In the genomic region with DNA sequence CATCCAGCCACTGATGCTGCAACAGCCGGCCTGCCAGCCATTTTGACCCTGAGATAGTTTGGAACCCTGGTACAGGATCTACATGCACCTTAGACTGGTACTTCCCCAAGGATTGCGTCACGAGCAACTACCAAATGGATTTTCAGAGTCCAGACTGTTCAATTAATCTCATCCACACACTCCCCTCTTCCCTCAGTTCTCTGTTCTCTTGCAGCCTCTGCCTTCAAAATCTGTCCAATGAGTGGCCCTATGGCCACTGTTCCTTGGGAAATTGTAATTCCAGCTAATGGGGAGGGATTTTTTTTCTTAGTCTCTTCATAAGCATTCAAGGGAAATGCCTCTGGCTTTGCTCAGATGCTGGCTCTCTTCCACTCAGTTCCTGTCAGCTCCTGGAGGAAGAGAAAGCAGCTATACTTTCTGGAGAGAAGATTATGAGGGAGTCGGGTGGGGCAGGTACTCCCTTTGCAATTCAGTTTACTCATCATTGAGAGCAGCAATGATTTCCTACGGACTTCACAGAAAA, we compare ENCODE assay signal across 12 cellular contexts. TPM values are rescaled to one million over a fixed set of nuclear protein-coding genes. Genes with fewer than 3 reads are reported as not detected.
DNase-seq lines count a peak whose midpoint lies in the region; ATAC-seq and TF ChIP-seq lines count a peak whose summit lies in the region.
"Had no signal": no experiment of that assay in that cellular context is flagged by ENCODE, and none has a peak within 500 bp of the region (broad histone marks: within the 10 kb centered on the region; RNA-seq: fewer than 3 reads in every experiment).

No MANE protein-coding gene starts in this region.

- no peak for ATAC-seq in CD4-positive, alpha-beta T cell (ENCODE audit: poor library complexity)
- no peak for ATAC-seq in GM18867 (IDR thresholded peaks at IDR 0.05; ENCODE audit: unreplicated experiment)
- no peak for ATAC-seq in left lobe of liver

- H3K9me3 Mint-ChIP-seq in osteocyte (ENCODE audit: unreplicated experiment) = no peaks in the 10 kb centered on the region
- peaks cover 7% of the 10 kb centered on the region for H3K9me3 Mint-ChIP-seq in CD4-positive, alpha-beta T cell
- peaks cover 2% of the 10 kb centered on the region for H3K9me3 Mint-ChIP-seq in glutamatergic neuron (ENCODE audit: unreplicated experiment)

- H3K4me1 Mint-ChIP-seq in osteocyte (ENCODE audit: unreplicated experiment) (peaks cover 20% of the 10 kb centered on the region), glutamatergic neuron (ENCODE audit: low read depth, unreplicated experiment) (no peaks in the 10 kb centered on the region)
- no peaks in the 10 kb centered on the region for H3K4me1 Mint-ChIP-seq in CD4-positive, alpha-beta T cell (ENCODE audit: low read depth)

- H3K4me1 ChIP-seq in SJSA1 (replicated peaks) = peaks cover 46% of the 10 kb centered on the region
- H3K4me1 ChIP-seq: BLaER1 treated with 17β-estradiol and CSF1 and Interleukin-3, amounts not matched to agents 10 nM and 100 nM had no signal

- H3K27ac Mint-ChIP-seq in osteocyte (ENCODE audit: unreplicated experiment) (peak overlapping the region; percentile 24), glutamatergic neuron (ENCODE audit: unreplicated experiment) (no peak overlapping the region)
- no peak overlapping the region for H3K27ac Mint-ChIP-seq in CD4-positive, alpha-beta T cell

- no peaks in the 10 kb centered on the region for H3K36me3 ChIP-seq in SJSA1
- H3K36me3 ChIP-seq: BLaER1 treated with 17β-estradiol and CSF1 and Interleukin-3, amounts not matched to agents 10 nM and 100 nM had no signal

- CTCF ChIA-PET in AG04450 (lab: Charles Lee) = interaction anchor here (0.7 kb wide), 1 partner anchor 30 kb away, joined by 3 read pairs; no protein-coding TSS in a partner anchor
- CTCF ChIA-PET in CD4-positive, alpha-beta T cell (lab: Charles Lee) = no interaction called here

- no peak for TF ChIP-seq CTCF in AG04450 (IDR thresholded peaks at IDR 0.05; ENCODE audit: low read depth, low read length)
- no peak for TF ChIP-seq CTCF in osteocyte (IDR thresholded peaks at IDR 0.05)
- TF ChIP-seq CTCF in CD4-positive, alpha-beta T cell (IDR thresholded peaks at IDR 0.05) = no peak
- no peak for TF ChIP-seq CTCF in glutamatergic neuron (IDR thresholded peaks at IDR 0.05; ENCODE audit: partially characterized antibody, unreplicated experiment)

- H3K27me3 ChIP-seq in AG04450 (ENCODE audit: control insufficient read depth, insufficient read depth, low read length) (no peaks in the 10 kb centered on the region), SJSA1 (replicated peaks) (no peaks in the 10 kb centered on the region)
- H3K27me3 ChIP-seq in CD4-positive, alpha-beta T cell (ENCODE audit: control insufficient read depth, insufficient read depth, low read length) = no peaks in the 10 kb centered on the region
- H3K27me3 ChIP-seq: BLaER1 treated with 17β-estradiol and CSF1 and Interleukin-3, amounts not matched to agents 10 nM and 100 nM had no signal

- peak overlapping the region; percentile 89 for H3K27ac ChIP-seq in AG04450 (ENCODE audit: low read depth, low read length)
- peak overlapping the region; percentile 78 for H3K27ac ChIP-seq in SJSA1
- no peak overlapping the region for H3K27ac ChIP-seq in CD4-positive, alpha-beta T cell (ENCODE audit: low read depth, low read length)
- H3K27ac ChIP-seq: BLaER1 treated with 17β-estradiol and CSF1 and Interleukin-3, amounts not matched to agents 10 nM and 100 nM had no signal

- H3K36me3 Mint-ChIP-seq in osteocyte (ENCODE audit: unreplicated experiment) (no peaks in the 10 kb centered on the region), glutamatergic neuron (ENCODE audit: unreplicated experiment) (no peaks in the 10 kb centered on the region)
- H3K36me3 Mint-ChIP-seq in CD4-positive, alpha-beta T cell (ENCODE audit: low read depth) = no peaks in the 10 kb centered on the region

- DNase-seq in AG04450 (ENCODE audit: low read depth, low spot score) = peak; percentile 87
- DNase-seq in SJSA1 (ENCODE audit: low read depth in 1 of 2, low spot score in 2 of 2) = peak; percentile 84 to 89
- DNase-seq in fibroblast of peridontal ligament (ENCODE audit: extremely low read depth) = peak; percentile 95
- DNase-seq in osteocyte (ENCODE audit: extremely low spot score, unreplicated experiment) = no peak
- no peak for DNase-seq in CD4-positive, alpha-beta T cell
- DNase-seq in glutamatergic neuron = no peak
- DNase-seq in left lobe of liver (ENCODE audit: low spot score) = no peak
- DNase-seq: activated T-cell treated with anti-CD3 and anti-CD28 coated beads, Interleukin-2, amount 50 U/mL, for 1 hour; erythroblast had no signal

- intact Hi-C loops in CD4-positive, alpha-beta T cell (cut with DNase I, micrococcal nuclease) = no loop called here

- H3K9me3 ChIP-seq in AG04450 (ENCODE audit: control insufficient read depth, insufficient read depth, low read length) = no peaks in the 10 kb centered on the region; the same call in 1 of the 2 replicates
- peaks cover 5% of the 10 kb centered on the region; the same call in 1 of the 2 replicates for H3K9me3 ChIP-seq in SJSA1 (replicated peaks)
- peaks cover 6% of the 10 kb centered on the region for H3K9me3 ChIP-seq in CD4-positive, alpha-beta T cell (ENCODE audit: control insufficient read depth, low read length)

- H3K27me3 Mint-ChIP-seq in osteocyte (ENCODE audit: unreplicated experiment) (no peaks in the 10 kb centered on the region), glutamatergic neuron (ENCODE audit: unreplicated experiment) (no peaks in the 10 kb centered on the region)
- H3K27me3 Mint-ChIP-seq in CD4-positive, alpha-beta T cell = no peaks in the 10 kb centered on the region

- POLR2A ChIA-PET in AG04450 (lab: Yijun Ruan, JAX) = interaction anchor here (0.7 to 1.1 kb wide), 4 partner anchors 20 to 792 kb away, joined by 3 to 11 read pairs (median 3); a partner anchor contains a TSS
- POLR2A ChIA-PET in CD4-positive, alpha-beta T cell (lab: Charles Lee) = no interaction called here

- no peak overlapping the region for H3K4me3 ChIP-seq in AG04450 (ENCODE audit: low read depth, low read length)
- H3K4me3 ChIP-seq in SJSA1 = no peak overlapping the region
- H3K4me3 ChIP-seq: BLaER1 treated with 17β-estradiol and CSF1 and Interleukin-3, amounts not matched to agents 10 nM and 100 nM; skin epidermis had no signal

- H3K4me3 Mint-ChIP-seq in osteocyte (ENCODE audit: unreplicated experiment) = no peak overlapping the region
- H3K4me3 Mint-ChIP-seq in CD4-positive, alpha-beta T cell = no peak overlapping the region
- H3K4me3 Mint-ChIP-seq in glutamatergic neuron (ENCODE audit: unreplicated experiment) = no peak overlapping the region

RNA-seq across cellular contexts. Expression of a gene that starts 19.8 kb away (rescaled TPM):
- 68.5 and 85.7 TPM in 2 replicates for polyA plus RNA-seq in AG04450 (2011; rRNA removed)
- polyA minus RNA-seq in AG04450 (2011; rRNA and poly(A)+ RNA removed) = 43.8 and 61.7 TPM in 2 replicates
- 159 and 168 TPM in 2 replicates for total RNA-seq in SJSA1 (2014; rRNA removed; shearing (Covaris generic))
- total RNA-seq in osteocyte (30.7 and 31.6 TPM in 2 replicates), glutamatergic neuron (ENCODE audit: unreplicated experiment) (34.1 TPM), left lobe of liver (108 TPM)
- 10 to 100 TPM; 44.5 to 45.8 TPM for total RNA-seq in CD4-positive, alpha-beta T cell

RNA-seq across cellular contexts. Expression of a gene that starts 44.1 kb away (rescaled TPM):
- polyA plus RNA-seq in AG04450 (2011; rRNA removed) = 34.7 and 48.2 TPM in 2 replicates
- 38.7 and 70.0 TPM in 2 replicates for polyA minus RNA-seq in AG04450 (2011; rRNA and poly(A)+ RNA removed)
- 133 and 177 TPM in 2 replicates for total RNA-seq in SJSA1 (2014; rRNA removed; shearing (Covaris generic))
- 29.3 and 30.9 TPM in 2 replicates for total RNA-seq in osteocyte
- total RNA-seq in CD4-positive, alpha-beta T cell = 10 to 100 TPM; 47.3 to 47.6 TPM
- total RNA-seq in glutamatergic neuron (ENCODE audit: unreplicated experiment) = 19.4 TPM
- total RNA-seq in left lobe of liver = 35.8 TPM

Comparison
In these comparisons a context has a peak if more than half of its experiments do, and no peak if none do; other contexts are left out.
1. DNase-seq: peak in AG04450 (single experiment), SJSA1 (2 of 2) and fibroblast of peridontal ligament (single experiment); none in osteocyte (single experiment), CD4-positive, alpha-beta T cell (0 of 10), glutamatergic neuron (single experiment) and left lobe of liver (single experiment).